ENCODE assay signal across 9 cellular contexts in the genomic region with DNA sequence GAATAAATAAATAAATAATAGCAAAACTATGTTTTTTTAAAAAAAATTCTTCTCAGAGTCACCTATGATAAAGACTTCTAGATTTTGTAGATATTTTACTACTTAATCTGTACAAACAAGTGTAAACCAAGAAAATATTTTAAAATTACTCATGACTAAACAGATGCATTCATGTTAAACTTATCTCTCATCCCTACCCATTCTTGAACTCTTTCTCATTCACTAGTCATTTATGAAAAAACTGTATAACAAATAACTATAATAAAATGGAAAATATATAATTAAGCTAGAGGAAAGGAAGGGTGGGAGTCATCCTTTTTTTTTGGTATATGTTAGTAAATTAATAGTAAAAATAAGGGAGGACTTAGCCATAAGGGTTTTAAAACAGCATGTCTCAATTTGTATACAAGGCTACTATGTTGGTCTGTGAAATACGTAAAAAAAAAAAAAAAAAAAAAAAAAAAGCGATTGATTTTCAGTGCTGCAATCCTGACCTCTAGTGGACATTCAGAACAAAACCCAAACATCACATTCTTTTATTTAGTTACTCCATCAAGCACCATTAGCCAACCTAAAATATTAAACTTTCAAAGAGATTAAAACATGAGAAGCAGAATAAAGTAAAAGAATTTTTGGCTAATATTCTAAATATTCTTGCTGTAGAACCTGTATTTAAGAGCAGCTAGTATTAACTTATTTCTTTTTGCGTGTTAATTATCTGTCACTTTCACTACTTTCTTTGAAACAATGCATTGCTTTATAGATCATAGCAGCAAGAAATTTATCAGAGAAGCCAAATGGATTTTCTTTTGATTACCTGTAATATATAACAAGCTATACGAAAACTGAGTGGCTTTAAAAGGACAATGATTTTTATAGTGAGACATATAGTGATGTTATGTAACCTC.
A peak's percentile ranks its signal among the peaks of the same experiment; 100 is the strongest.
DNase-seq lines count a peak whose midpoint lies in the region; ATAC-seq and TF ChIP-seq lines count a peak whose summit lies in the region.
"Had no signal": no experiment of that assay in that cellular context is flagged by ENCODE, and none has a peak within 500 bp of the region (broad histone marks: within the 10 kb centered on the region; RNA-seq: fewer than 3 reads in every experiment).

No MANE protein-coding gene starts in this region.

- TF ChIP-seq CTCF in thyroid gland (IDR thresholded peaks at IDR 0.05) = peak; percentile 21 to 81 (median 54)

- no peak for ATAC-seq in activated T-cell treated with anti-CD3 and anti-CD28 coated beads, Interleukin-2, amount 50 U/mL, for 4 hours

- H3K9me3 Mint-ChIP-seq in activated T-cell treated with anti-CD3 and anti-CD28 coated beads, Interleukin-2, amount 50 U/mL, for 4 hours = no peaks in the 10 kb centered on the region

- no peak for TF ChIP-seq POLR2A in thyroid gland (IDR thresholded peaks at IDR 0.05)

- no peaks in the 10 kb centered on the region for H3K9me3 ChIP-seq in adipocyte (ENCODE audit: control insufficient read depth, low read length)
- H3K9me3 ChIP-seq in thyroid gland = no peaks in the 10 kb centered on the region
- H3K9me3 ChIP-seq: BLaER1 had no signal

- H3K27ac ChIP-seq in thyroid gland = no peak overlapping the region
- H3K27ac ChIP-seq: BLaER1 had no signal

- peaks cover 28% of the 10 kb centered on the region for H3K4me1 ChIP-seq in adipocyte (ENCODE audit: control insufficient read depth, insufficient read depth, low read length)
- no peaks in the 10 kb centered on the region for H3K4me1 ChIP-seq in thyroid gland
- H3K4me1 ChIP-seq: BLaER1 had no signal

- H3K27me3 Mint-ChIP-seq in activated T-cell treated with anti-CD3 and anti-CD28 coated beads, Interleukin-2, amount 50 U/mL, for 4 hours (ENCODE audit: low read depth) = no peaks in the 10 kb centered on the region

- intact Hi-C loops in thyroid gland (cut with DNase I) = loop anchor here (5.0 kb wide), 1 partner anchor 477 kb away; no protein-coding TSS in a partner anchor

- H3K36me3 Mint-ChIP-seq in activated T-cell treated with anti-CD3 and anti-CD28 coated beads, Interleukin-2, amount 50 U/mL, for 4 hours (ENCODE audit: insufficient read depth) = no peaks in the 10 kb centered on the region

- H3K9ac ChIP-seq in adipocyte (ENCODE audit: low read length) = no peak overlapping the region
- H3K9ac ChIP-seq: BLaER1 had no signal

- peak; percentile 48 for DNase-seq in NCI-H1436 (lab: John Stamatoyannopoulos, UW)
- no peak for DNase-seq in NCI-H1436 treated with DMSO at 0.1 percent for 48 hours (lab: John Stamatoyannopoulos, UW)
- peak; percentile 45 for DNase-seq in NCI-H1694 (lab: John Stamatoyannopoulos, UW)
- peak; percentile 87 for DNase-seq in adipocyte (ENCODE audit: low read depth)
- peak; percentile 7 for DNase-seq in hepatic stellate cell (ENCODE audit: low spot score)
- DNase-seq in thyroid gland = no peak
- DNase-seq in activated effector memory CD4-positive, alpha-beta T cell treated with Interleukin-2 at 50 U/mL for 16 hours = no peak
- no peak for DNase-seq in activated T-cell treated with anti-CD3 and anti-CD28 coated beads, Interleukin-2, amount 50 U/mL, for 4 hours

- no peak overlapping the region for H3K4me3 Mint-ChIP-seq in activated T-cell treated with anti-CD3 and anti-CD28 coated beads, Interleukin-2, amount 50 U/mL, for 4 hours

- peaks cover 2% of the 10 kb centered on the region for H3K4me1 Mint-ChIP-seq in activated T-cell treated with anti-CD3 and anti-CD28 coated beads, Interleukin-2, amount 50 U/mL, for 4 hours (ENCODE audit: low read depth)

- WGBS in thyroid gland, 2 donors = 24 to 26% methylated on average over 4 of the region's 4 CpGs

- no peaks in the 10 kb centered on the region for H3K27me3 ChIP-seq in adipocyte (replicated peaks; ENCODE audit: control insufficient read depth, insufficient read depth, low read length)
- no peaks in the 10 kb centered on the region for H3K27me3 ChIP-seq in thyroid gland
- H3K27me3 ChIP-seq: BLaER1 had no signal

- H3K4me3 ChIP-seq in adipocyte (ENCODE audit: low read length) (no peak overlapping the region), thyroid gland (replicated peaks in 1 of 3) (no peak overlapping the region)
- H3K4me3 ChIP-seq: BLaER1 had no signal

- H3K36me3 ChIP-seq in adipocyte (ENCODE audit: control insufficient read depth, insufficient read depth, low read length, severe bottlenecking) (no peaks in the 10 kb centered on the region), thyroid gland (no peaks in the 10 kb centered on the region)
- H3K36me3 ChIP-seq: BLaER1 had no signal

Comparison
In these comparisons a context has a peak if more than half of its experiments do, and no peak if none do; other contexts are left out.
1. DNase-seq: peak in NCI-H1436 (single experiment), NCI-H1694 (single experiment), adipocyte (single experiment) and hepatic stellate cell (single experiment); none in NCI-H1436 treated with DMSO at 0.1 percent for 48 hours (single experiment), thyroid gland (0 of 2), activated effector memory CD4-positive, alpha-beta T cell treated with Interleukin-2 at 50 U/mL for 16 hours (single experiment) and activated T-cell treated with anti-CD3 and anti-CD28 coated beads, Interleukin-2, amount 50 U/mL, for 4 hours (single experiment).